ENCODE assay signal across 12 cellular contexts in the genomic region with DNA sequence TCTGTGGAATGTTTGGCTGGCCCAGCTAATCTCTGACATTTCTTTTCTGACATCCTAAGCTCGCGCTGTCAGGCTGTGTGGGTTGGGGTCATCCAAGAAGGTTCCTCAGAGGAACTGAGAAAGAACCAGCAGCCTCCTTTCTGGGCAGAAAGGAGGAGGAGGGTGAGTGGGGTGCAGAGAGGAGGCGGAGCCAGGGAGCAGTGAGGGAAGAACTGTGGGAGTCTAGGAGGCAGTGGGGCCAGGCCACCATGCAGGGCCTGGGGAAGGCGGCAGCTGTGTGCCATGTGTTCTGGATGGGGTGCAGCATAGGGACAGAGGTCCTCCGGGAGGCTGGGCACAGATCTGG. TPM values are rescaled to one million over a fixed set of nuclear protein-coding genes. Genes with fewer than 3 reads are reported as not detected.
DNase-seq lines count a peak whose midpoint lies in the region; ATAC-seq and TF ChIP-seq lines count a peak whose summit lies in the region.
"Had no signal": no experiment of that assay in that cellular context is flagged by ENCODE, and none has a peak within 500 bp of the region (broad histone marks: within the 10 kb centered on the region; RNA-seq: fewer than 3 reads in every experiment).

No MANE protein-coding gene starts in this region.

- intact Hi-C loops in activated T-helper 2 cell treated with anti-CD3 and anti-CD28 coated beads, Interferon-gamma antibody, Interleukin-2, Interleukin-4, amounts not matched to agents 10 μg/mL and 5 μg/mL and 100 μg/mL, durations not matched to agents 14 hours and 24 hours and 36 hours (cut with micrococcal nuclease) = no loop called here

- H3K36me3 ChIP-seq in H7 (replicated peaks; ENCODE audit: control insufficient read depth, insufficient read depth, low read length) = no peaks in the 10 kb centered on the region; the same call in 1 of the 2 replicates
- H3K36me3 ChIP-seq in parathyroid adenoma (ENCODE audit: control insufficient read depth, insufficient read depth, low read length) = no peaks in the 10 kb centered on the region
- H3K36me3 ChIP-seq: HAP-1, heart left ventricle, uterus had no signal

- H3K4me3 ChIP-seq in H7 (ENCODE audit: insufficient read depth, low read depth, low read length) (no peak overlapping the region), parathyroid adenoma (ENCODE audit: low read depth, low read length) (no peak overlapping the region)
- H3K4me3 ChIP-seq: HAP-1, heart left ventricle, uterus had no signal

- peaks cover 36% of the 10 kb centered on the region for H3K4me1 ChIP-seq in parathyroid adenoma

- H3K27ac ChIP-seq in parathyroid adenoma = peak overlapping the region; percentile 84
- H3K27ac ChIP-seq: uterus had no signal

- no peak overlapping the region for H3K4me2 ChIP-seq in parathyroid adenoma (ENCODE audit: low read length)

- peaks cover 3% of the 10 kb centered on the region for H3K79me2 ChIP-seq in parathyroid adenoma

- no peak overlapping the region for H3K9ac ChIP-seq in parathyroid adenoma

- H3K9me3 ChIP-seq in parathyroid adenoma (ENCODE audit: control insufficient read depth, low read length) = no peaks in the 10 kb centered on the region
- H3K9me3 ChIP-seq: HAP-1, heart left ventricle, uterus had no signal

- no peak overlapping the region for H2AFZ ChIP-seq in parathyroid adenoma

- no peak for DNase-seq in T-helper 2 cell treated with Interferon-gamma antibody and Interleukin-4, amounts not matched to agents 5 μg/mL and 100 μg/mL, for 36 hours (ENCODE audit: low spot score)
- no peak for DNase-seq in T-helper 2 cell
- DNase-seq in H7 = peak; percentile 54
- no peak for DNase-seq in activated T-helper 2 cell treated with anti-CD3 and anti-CD28 coated beads, Interferon-gamma antibody, Interleukin-2, Interleukin-4, amounts not matched to agents 10 μg/mL and 5 μg/mL and 100 μg/mL, durations not matched to agents 14 hours and 24 hours and 36 hours (ENCODE audit: low spot score)
- no peak for DNase-seq in stimulated activated CD4-positive, alpha-beta T cell treated with anti-CD3 and anti-CD28 coated beads, Interleukin-12 subunit alpha, Interleukin-12 subunit beta, amount 100 ng/mL, for 4 hours
- DNase-seq in ecto neural progenitor cell (ENCODE audit: low spot score) = no peak
- DNase-seq: NCI-H69, uterus had no signal

- no peak for ATAC-seq in activated CD4-positive, CD25-positive, alpha-beta regulatory T cell treated with anti-CD3 and anti-CD28 coated beads, Interleukin-2, amount 50 U/mL, for 24 hours

- H3K4me3 Mint-ChIP-seq in T-helper 2 cell treated with Interferon-gamma antibody and Interleukin-4, amounts not matched to agents 5 μg/mL and 100 μg/mL, for 36 hours = no peak overlapping the region
- no peak overlapping the region for H3K4me3 Mint-ChIP-seq in activated T-helper 2 cell treated with anti-CD3 and anti-CD28 coated beads, Interferon-gamma antibody, Interleukin-2, Interleukin-4, amounts not matched to agents 10 μg/mL and 5 μg/mL and 100 μg/mL, durations not matched to agents 14 hours and 24 hours and 36 hours (ENCODE audit: low read depth)

- no peaks in the 10 kb centered on the region for H3K27me3 Mint-ChIP-seq in T-helper 2 cell treated with Interferon-gamma antibody and Interleukin-4, amounts not matched to agents 5 μg/mL and 100 μg/mL, for 36 hours (ENCODE audit: low read depth)
- H3K27me3 Mint-ChIP-seq in activated T-helper 2 cell treated with anti-CD3 and anti-CD28 coated beads, Interferon-gamma antibody, Interleukin-2, Interleukin-4, amounts not matched to agents 10 μg/mL and 5 μg/mL and 100 μg/mL, durations not matched to agents 14 hours and 24 hours and 36 hours (ENCODE audit: low read depth) = no peaks in the 10 kb centered on the region

- H3K27ac Mint-ChIP-seq in T-helper 2 cell treated with Interferon-gamma antibody and Interleukin-4, amounts not matched to agents 5 μg/mL and 100 μg/mL, for 36 hours = peak overlapping the region; percentile 12
- peak overlapping the region; percentile 53 for H3K27ac Mint-ChIP-seq in activated T-helper 2 cell treated with anti-CD3 and anti-CD28 coated beads, Interferon-gamma antibody, Interleukin-2, Interleukin-4, amounts not matched to agents 10 μg/mL and 5 μg/mL and 100 μg/mL, durations not matched to agents 14 hours and 24 hours and 36 hours

- H3K27me3 ChIP-seq in H7 (ENCODE audit: control insufficient read depth, insufficient read depth, low read length) (peaks cover 9% of the 10 kb centered on the region), parathyroid adenoma (ENCODE audit: control insufficient read depth, insufficient read depth, low read length) (no peaks in the 10 kb centered on the region)
- H3K27me3 ChIP-seq: uterus had no signal

- peaks cover 30% of the 10 kb centered on the region for H3K4me1 Mint-ChIP-seq in T-helper 2 cell treated with Interferon-gamma antibody and Interleukin-4, amounts not matched to agents 5 μg/mL and 100 μg/mL, for 36 hours (ENCODE audit: low read depth)
- H3K4me1 Mint-ChIP-seq in activated T-helper 2 cell treated with anti-CD3 and anti-CD28 coated beads, Interferon-gamma antibody, Interleukin-2, Interleukin-4, amounts not matched to agents 10 μg/mL and 5 μg/mL and 100 μg/mL, durations not matched to agents 14 hours and 24 hours and 36 hours (ENCODE audit: low read depth) = peaks cover 58% of the 10 kb centered on the region

- H3K9me3 Mint-ChIP-seq in T-helper 2 cell treated with Interferon-gamma antibody and Interleukin-4, amounts not matched to agents 5 μg/mL and 100 μg/mL, for 36 hours = no peaks in the 10 kb centered on the region
- no peaks in the 10 kb centered on the region for H3K9me3 Mint-ChIP-seq in activated T-helper 2 cell treated with anti-CD3 and anti-CD28 coated beads, Interferon-gamma antibody, Interleukin-2, Interleukin-4, amounts not matched to agents 10 μg/mL and 5 μg/mL and 100 μg/mL, durations not matched to agents 14 hours and 24 hours and 36 hours

- TF ChIP-seq CTCF in parathyroid adenoma (IDR thresholded peaks at IDR 0.05) = no peak

- peaks cover 4% of the 10 kb centered on the region for H3K36me3 Mint-ChIP-seq in T-helper 2 cell treated with Interferon-gamma antibody and Interleukin-4, amounts not matched to agents 5 μg/mL and 100 μg/mL, for 36 hours (ENCODE audit: low read depth)
- peaks cover 49% of the 10 kb centered on the region for H3K36me3 Mint-ChIP-seq in activated T-helper 2 cell treated with anti-CD3 and anti-CD28 coated beads, Interferon-gamma antibody, Interleukin-2, Interleukin-4, amounts not matched to agents 10 μg/mL and 5 μg/mL and 100 μg/mL, durations not matched to agents 14 hours and 24 hours and 36 hours (ENCODE audit: low read depth)

RNA-seq across cellular contexts. Expression of a gene that starts 5.3 kb away (rescaled TPM):
- 26.8 and 36.0 TPM in 2 replicates for total RNA-seq in H7 (2014; rRNA removed; shearing (Covaris generic))
- 45.9 and 50.3 TPM in 2 replicates for total RNA-seq in activated T-helper 2 cell treated with anti-CD3 and anti-CD28 coated beads, Interferon-gamma antibody, Interleukin-2, Interleukin-4, amounts not matched to agents 10 μg/mL and 5 μg/mL and 100 μg/mL, durations not matched to agents 14 hours and 24 hours and 36 hours

RNA-seq across cellular contexts. Expression of a gene that starts 32.5 kb away (rescaled TPM):
- total RNA-seq in H7 (2014; rRNA removed; shearing (Covaris generic)) = 83.0 and 105 TPM in 2 replicates
- total RNA-seq in activated T-helper 2 cell treated with anti-CD3 and anti-CD28 coated beads, Interferon-gamma antibody, Interleukin-2, Interleukin-4, amounts not matched to agents 10 μg/mL and 5 μg/mL and 100 μg/mL, durations not matched to agents 14 hours and 24 hours and 36 hours = 55.3 and 59.1 TPM in 2 replicates
